In the genomic region with DNA sequence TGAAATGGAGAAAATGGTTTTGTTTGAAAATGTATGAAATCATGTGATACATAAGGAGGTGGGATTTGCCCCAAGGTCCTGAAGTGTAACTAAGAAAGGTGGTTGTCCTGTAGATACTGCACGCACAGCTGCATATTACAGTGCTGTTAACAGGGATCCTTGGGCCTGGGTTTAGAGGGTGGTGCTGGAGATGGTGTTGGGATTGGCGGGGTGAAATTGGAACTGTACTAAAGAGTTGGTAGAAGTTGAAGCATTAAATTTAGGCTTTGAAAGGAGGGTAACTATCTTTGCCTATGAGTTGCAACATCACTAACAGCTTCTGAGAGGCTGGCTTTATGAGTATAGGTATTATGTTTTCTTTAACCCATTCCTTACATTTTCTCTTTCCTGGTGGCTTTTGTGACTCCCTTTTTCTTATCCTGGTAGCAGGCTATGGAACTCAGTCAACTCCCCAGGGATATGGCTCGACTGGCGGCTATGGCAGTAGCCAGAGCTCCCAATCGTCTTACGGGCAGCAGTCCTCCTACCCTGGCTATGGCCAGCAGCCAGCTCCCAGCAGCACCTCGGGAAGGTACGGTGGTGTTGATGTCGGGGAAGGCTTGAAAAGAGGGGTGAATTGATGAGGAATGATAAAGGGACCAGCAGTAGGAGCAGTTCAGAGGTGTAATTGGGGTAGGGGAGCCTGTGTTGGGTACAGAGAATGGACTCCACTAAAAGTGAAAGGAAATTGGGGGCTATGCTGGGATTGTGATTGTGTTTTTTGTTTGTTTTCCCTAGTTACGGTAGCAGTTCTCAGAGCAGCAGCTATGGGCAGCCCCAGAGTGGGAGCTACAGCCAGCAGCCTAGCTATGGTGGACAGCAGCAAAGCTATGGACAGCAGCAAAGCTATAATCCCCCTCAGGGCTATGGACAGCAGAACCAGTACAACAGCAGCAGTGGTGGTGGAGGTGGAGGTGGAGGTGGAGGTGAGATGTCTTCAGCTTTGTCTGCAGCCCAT, we compare ENCODE assay signal across 14 cellular contexts. TPM values are rescaled to one million over a fixed set of nuclear protein-coding genes. Genes with fewer than 3 reads are reported as not detected.
DNase-seq lines count a peak whose midpoint lies in the region; ATAC-seq and TF ChIP-seq lines count a peak whose summit lies in the region.
"Had no signal": no experiment of that assay in that cellular context is flagged by ENCODE, and none has a peak within 500 bp of the region (broad histone marks: within the 10 kb centered on the region; RNA-seq: fewer than 3 reads in every experiment).

No MANE protein-coding gene starts in this region.

- no peak overlapping the region for H3K27ac ChIP-seq in HUES6 (ENCODE audit: low read depth, low read length)

- H3K4me1 ChIP-seq in HUES6 (ENCODE audit: control insufficient read depth, insufficient read depth, low read length): peaks cover 6% of the 10 kb centered on the region; the same call in 1 of the 2 replicates

- no peak for ATAC-seq in activated naive CD8-positive, alpha-beta T cell treated with anti-CD3 and anti-CD28 coated beads, Interleukin-2, amount 50 U/mL, for 24 hours
- no peak for ATAC-seq in natural killer cell
- ATAC-seq in HG03565 (IDR thresholded peaks at IDR 0.05; ENCODE audit: unreplicated experiment): no peak
- ATAC-seq in GM18873 (IDR thresholded peaks at IDR 0.05; ENCODE audit: low FRiP score, unreplicated experiment): no peak
- no peak for ATAC-seq in HG03457 (IDR thresholded peaks at IDR 0.05; ENCODE audit: unreplicated experiment)
- ATAC-seq: HCT116 had no signal

- H3K9me3 ChIP-seq in HUES6 (ENCODE audit: control insufficient read depth, insufficient read depth, low read depth, low read length): no peaks in the 10 kb centered on the region
- H3K9me3 ChIP-seq: stomach had no signal

- peaks cover 62% of the 10 kb centered on the region for H3K4me1 Mint-ChIP-seq in CD14-positive monocyte
- peaks cover 85% of the 10 kb centered on the region for H3K4me1 Mint-ChIP-seq in activated naive CD8-positive, alpha-beta T cell treated with anti-CD3 and anti-CD28 coated beads, Interleukin-2, amount 50 U/mL, for 24 hours
- peaks cover 89 to 91% of the 10 kb centered on the region in 2 donors for H3K4me1 Mint-ChIP-seq in natural killer cell

- H3K36me3 ChIP-seq in HUES6 (ENCODE audit: control insufficient read depth, insufficient read depth, low read length): peaks cover 76% of the 10 kb centered on the region

- H3K4me3 ChIP-seq in HUES6 (ENCODE audit: low read depth, low read length): 0 out of 2 replicates have a peak overlapping the region, but pooled peaks have one; percentile 1

- H3K4me3 Mint-ChIP-seq in CD14-positive monocyte: no peak overlapping the region
- peak overlapping the region; percentile 97 for H3K4me3 Mint-ChIP-seq in activated naive CD8-positive, alpha-beta T cell treated with anti-CD3 and anti-CD28 coated beads, Interleukin-2, amount 50 U/mL, for 24 hours
- peak overlapping the region; percentile 99 for H3K4me3 Mint-ChIP-seq in natural killer cell

- H3K36me3 Mint-ChIP-seq in CD14-positive monocyte: peaks cover 65 to 68% of the 10 kb centered on the region in 2 donors
- peaks cover 82% of the 10 kb centered on the region for H3K36me3 Mint-ChIP-seq in activated naive CD8-positive, alpha-beta T cell treated with anti-CD3 and anti-CD28 coated beads, Interleukin-2, amount 50 U/mL, for 24 hours (ENCODE audit: low read depth)
- H3K36me3 Mint-ChIP-seq in natural killer cell: peaks cover 33% of the 10 kb centered on the region

- TF ChIP-seq CTCF in CD14-positive monocyte (IDR thresholded peaks at IDR 0.05) (no peak), natural killer cell (IDR thresholded peaks at IDR 0.05) (no peak), GM10266 (IDR thresholded peaks at IDR 0.05; ENCODE audit: control insufficient read depth, insufficient read depth, low read depth, missing control alignments) (no peak)

- H3K9me3 Mint-ChIP-seq in CD14-positive monocyte (no peaks in the 10 kb centered on the region), natural killer cell (no peaks in the 10 kb centered on the region)
- no peaks in the 10 kb centered on the region for H3K9me3 Mint-ChIP-seq in activated naive CD8-positive, alpha-beta T cell treated with anti-CD3 and anti-CD28 coated beads, Interleukin-2, amount 50 U/mL, for 24 hours

- no peaks in the 10 kb centered on the region for H3K27me3 ChIP-seq in HUES6 (ENCODE audit: control insufficient read depth, insufficient read depth, low read length)
- H3K27me3 ChIP-seq: stomach had no signal

- no peak overlapping the region for H3K9ac ChIP-seq in HUES6 (ENCODE audit: low read length)

- peak overlapping the region; percentile 22 to 67 (median 30) for H3K27ac Mint-ChIP-seq in CD14-positive monocyte
- H3K27ac Mint-ChIP-seq in activated naive CD8-positive, alpha-beta T cell treated with anti-CD3 and anti-CD28 coated beads, Interleukin-2, amount 50 U/mL, for 24 hours: peak overlapping the region; percentile 100
- H3K27ac Mint-ChIP-seq in natural killer cell: peak overlapping the region; percentile 99

- no peak for DNase-seq in CD14-positive monocyte (ENCODE audit: low spot score)
- no peak for DNase-seq in activated naive CD8-positive, alpha-beta T cell treated with anti-CD3 and anti-CD28 coated beads, Interleukin-2, amount 50 U/mL, for 24 hours
- DNase-seq in natural killer cell: no peak
- no peak for DNase-seq in GM10266 (ENCODE audit: extremely low spot score)
- DNase-seq: RPMI8226; stimulated activated CD4-positive, alpha-beta T cell treated with anti-CD3 and anti-CD28 coated beads, Interleukin-12 subunit alpha, Interleukin-12 subunit beta, amount 100 ng/mL, for 4 hours; stomach had no signal

- H3K27me3 Mint-ChIP-seq in CD14-positive monocyte (ENCODE audit: low read depth in 3 of 3) (peaks cover 0 to 2% (median 0%) of the 10 kb centered on the region in 3 donors), natural killer cell (ENCODE audit: low read depth in 2 of 2) (no peaks in the 10 kb centered on the region)
- peaks cover 2% of the 10 kb centered on the region for H3K27me3 Mint-ChIP-seq in activated naive CD8-positive, alpha-beta T cell treated with anti-CD3 and anti-CD28 coated beads, Interleukin-2, amount 50 U/mL, for 24 hours

- intact Hi-C loops in CD14-positive monocyte (cut with micrococcal nuclease) (loop anchor here in 1 of 2 donors (5.0 kb wide), 1 partner anchor 174 kb away; a partner anchor contains a TSS), natural killer cell (cut with micrococcal nuclease) (loop anchor here (10.0 kb wide), 2 partner anchors 69 to 531 kb away; a partner anchor contains a TSS)

RNA-seq across cellular contexts. Expression of a gene that starts 3.8 kb away (rescaled TPM):
- polyA plus RNA-seq in CD14-positive monocyte: 10 to 100 TPM; 54.9 to 78.5 TPM
- 100 to 1,000 TPM; 872 to 934 (median 918) TPM for total RNA-seq in natural killer cell

RNA-seq across cellular contexts. Expression of a gene that starts 18.8 kb away (rescaled TPM):
- polyA plus RNA-seq in CD14-positive monocyte: 100 to 1,000 TPM; 374 to 400 TPM
- 10 to 100 TPM; 29.7 to 38.1 (median 37.6) TPM for total RNA-seq in natural killer cell

RNA-seq across cellular contexts. Expression of a gene that starts 30.2 kb away (rescaled TPM):
- not detected for polyA plus RNA-seq in CD14-positive monocyte
- under 1 TPM in 2 of 3 donors, not detected in 1; 0.05 to 0.07 TPM for total RNA-seq in natural killer cell

RNA-seq across cellular contexts. Expression of a gene that starts 33.2 kb away (rescaled TPM):
- not detected for polyA plus RNA-seq in CD14-positive monocyte
- not detected for total RNA-seq in natural killer cell
- total RNA-seq: cardiac septum, mononuclear cell, stomach had no signal
- polyA plus RNA-seq: stomach had no signal

RNA-seq across cellular contexts. Expression of a gene that starts 33.9 kb away (rescaled TPM):
- polyA plus RNA-seq in CD14-positive monocyte: 1 to 10 TPM; 3.1 to 4.2 TPM
- total RNA-seq in natural killer cell: 1 to 10 TPM; 2.1 to 3.5 (median 2.3) TPM

Comparison
In these comparisons a context has a peak if more than half of its experiments do, and no peak if none do; other contexts are left out.
1. H3K27ac Mint-ChIP-seq: peak in every context shown above with its lines; median percentile 100 in activated naive CD8-positive, alpha-beta T cell treated with anti-CD3 and anti-CD28 coated beads, Interleukin-2, amount 50 U/mL, for 24 hours; 99 in natural killer cell; 30 in CD14-positive monocyte.
2. H3K4me3 Mint-ChIP-seq: peak in activated naive CD8-positive, alpha-beta T cell treated with anti-CD3 and anti-CD28 coated beads, Interleukin-2, amount 50 U/mL, for 24 hours (single experiment) and natural killer cell (single experiment); none in CD14-positive monocyte (0 of 2).